ENCODE assay signal across 9 cellular contexts in genomic region chr18:12849548-12849947, GRCh38.
"Had no signal": no experiment of that assay in that cellular context is flagged by ENCODE, and none has a peak within 500 bp of the region (broad histone marks: within the 10 kb centered on the region; RNA-seq: fewer than 3 reads in every experiment).

No MANE protein-coding gene starts in this region.

- H3K4me3 ChIP-seq: suprapubic skin, upper lobe of right lung had no signal

- ATAC-seq: sciatic nerve, upper lobe of right lung had no signal

- H3K9me3 Mint-ChIP-seq: activated naive CD4-positive, alpha-beta T cell treated with anti-CD3 and anti-CD28 coated beads for 36 hours; neural crest cell; stimulated activated naive CD8-positive, alpha-beta T cell treated with anti-CD3 and anti-CD28 coated beads, Interleukin-15, Interleukin-2, amounts not matched to agents 100 ng/mL and 50 ng/mL, for 24 hours had no signal

- H3K27me3 Mint-ChIP-seq: activated CD4-positive, alpha-beta T cell treated with anti-CD3 and anti-CD28 coated beads, Interleukin-2, amount 10 ng/mL, durations not matched to agents 7 days and 5 days; stimulated activated naive CD8-positive, alpha-beta T cell treated with anti-CD3 and anti-CD28 coated beads, Interleukin-15, Interleukin-2, amounts not matched to agents 100 ng/mL and 50 ng/mL, for 24 hours had no signal

- H3K4me3 Mint-ChIP-seq: activated CD4-positive, alpha-beta T cell treated with anti-CD3 and anti-CD28 coated beads, Interleukin-2, amount 10 ng/mL, durations not matched to agents 7 days and 5 days; activated naive CD4-positive, alpha-beta T cell treated with anti-CD3 and anti-CD28 coated beads for 36 hours; neural crest cell; stimulated activated naive CD8-positive, alpha-beta T cell treated with anti-CD3 and anti-CD28 coated beads, Interleukin-15, Interleukin-2, amounts not matched to agents 100 ng/mL and 50 ng/mL, for 24 hours had no signal

- DNase-seq: activated CD4-positive, alpha-beta T cell treated with anti-CD3 and anti-CD28 coated beads, Interleukin-2, amount 10 ng/mL, durations not matched to agents 7 days and 5 days; activated naive CD4-positive, alpha-beta T cell treated with anti-CD3 and anti-CD28 coated beads for 36 hours; dermis blood vessel endothelial cell; hippocampal formation; upper lobe of right lung had no signal

- H3K4me1 Mint-ChIP-seq: neural crest cell had no signal

- H3K27ac Mint-ChIP-seq: activated CD4-positive, alpha-beta T cell treated with anti-CD3 and anti-CD28 coated beads, Interleukin-2, amount 10 ng/mL, durations not matched to agents 7 days and 5 days; activated naive CD4-positive, alpha-beta T cell treated with anti-CD3 and anti-CD28 coated beads for 36 hours; stimulated activated naive CD8-positive, alpha-beta T cell treated with anti-CD3 and anti-CD28 coated beads, Interleukin-15, Interleukin-2, amounts not matched to agents 100 ng/mL and 50 ng/mL, for 24 hours had no signal
